8 cellular contexts compared by ENCODE assay signal in the genomic region with DNA sequence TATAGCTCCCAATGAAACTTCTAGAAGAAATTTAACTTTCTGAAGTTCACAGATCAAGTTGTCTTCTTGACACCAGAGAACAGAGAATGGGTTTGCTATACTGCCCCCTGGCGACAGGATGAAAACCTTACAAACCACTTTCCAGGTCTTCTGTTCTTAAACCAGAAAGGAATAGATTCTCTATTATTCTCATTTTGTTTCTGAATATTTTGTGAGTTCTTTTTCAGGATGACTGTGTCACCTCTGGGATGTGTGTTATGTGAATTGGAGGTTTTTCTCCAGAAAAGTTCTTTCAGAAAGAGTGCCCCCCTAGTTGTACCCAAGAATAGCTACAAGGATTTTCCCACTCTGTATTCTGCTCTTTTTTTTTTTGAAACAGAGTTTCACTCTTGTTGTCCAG. TPM values are rescaled to one million over a fixed set of nuclear protein-coding genes. Genes with fewer than 3 reads are reported as not detected.
DNase-seq lines count a peak whose midpoint lies in the region; ATAC-seq, FAIRE-seq and TF ChIP-seq lines count a peak whose summit lies in the region.

No MANE protein-coding gene starts in this region.

- in situ Hi-C loops in GM13977 (cut with MboI; ENCODE audit: low pct_unique_long_range_greater_than_20kb, low sequenced_read_pairs, unreplicated experiment), result no loop called here

- dilution Hi-C loops in keratinocyte (cut with MboI; ENCODE audit: extremely low pct_ligation_motif_present, low sequenced_read_pairs), result no loop called here

- no peaks in the 10 kb centered on the region for H3K9me3 ChIP-seq in keratinocyte (ENCODE audit: control insufficient read depth, low read depth, low read length)

- H3K36me3 ChIP-seq in keratinocyte (ENCODE audit: control insufficient read depth in 2 of 2, extremely low read depth in 1 of 2, insufficient read depth in 2 of 2, low read length in 2 of 2), result peaks cover 0 to 2% of the 10 kb centered on the region in 2 experiments

- H3K27me3 ChIP-seq in keratinocyte (ENCODE audit: control insufficient read depth, extremely low read depth, insufficient read depth, low read length), result no peaks in the 10 kb centered on the region

- peaks cover under 1% of the 10 kb centered on the region for H3K79me2 ChIP-seq in keratinocyte (ENCODE audit: control insufficient read depth, insufficient read depth, low read length)

- H3K27ac ChIP-seq in keratinocyte (ENCODE audit: control insufficient read depth, insufficient read depth, low read length), result no peak overlapping the region

- DNase-seq in AG08396 (ENCODE audit: low spot score) (peak; percentile 63), GM13977 (ENCODE audit: low spot score) (peak; percentile 73), RKO (ENCODE audit: low spot score) (peak; percentile 59), amniotic epithelial cell (ENCODE audit: low read depth) (peak; percentile 45), keratinocyte (ENCODE audit: low read depth, low spot score) (peak; percentile 25), DMS114 treated with DMSO at 0.1 percent for 48 hours (lab: John Stamatoyannopoulos, UW; ENCODE audit: unreplicated experiment) (no peak)
- DNase-seq in stimulated activated CD8-positive, alpha-beta memory T cell treated with anti-CD3 and anti-CD28 coated beads, Interleukin-12 subunit alpha, Interleukin-12 subunit beta, amount 100 ng/mL, for 1 hour (ENCODE audit: low read depth), result peak; percentile 38

- TF ChIP-seq CTCF in GM13977 (IDR thresholded peaks at IDR 0.05; ENCODE audit: extremely low read depth, insufficient read depth, missing control alignments) (peak; percentile 62), keratinocyte (optimal IDR thresholded peaks at IDR 0.05 in 1 of 3, IDR thresholded peaks at IDR 0.05 in 1 of 3, conservative IDR thresholded peaks at IDR 0.05 in 1 of 3; ENCODE audit: extremely low read depth in 1 of 3, insufficient read depth in 2 of 3, low read length in 3 of 3) (peak; percentile 47 to 68 (median 67))

- no peak overlapping the region for H2AFZ ChIP-seq in keratinocyte (ENCODE audit: control insufficient read depth, low read length)

- H3K9me1 ChIP-seq in keratinocyte (ENCODE audit: control insufficient read depth, extremely low read depth, insufficient read depth, low read length), result no peaks in the 10 kb centered on the region

- no peak overlapping the region for H3K4me3 ChIP-seq in keratinocyte (ENCODE audit: control insufficient read depth in 2 of 3, extremely low read depth in 1 of 3, insufficient read depth in 2 of 3, low read depth in 1 of 3, low read length in 3 of 3)

- no peak overlapping the region for H3K9ac ChIP-seq in keratinocyte (ENCODE audit: control insufficient read depth, extremely low read depth, insufficient read depth, low read length)

- no peak overlapping the region for H3K4me2 ChIP-seq in keratinocyte (ENCODE audit: control insufficient read depth, extremely low read depth, insufficient read depth, low read depth, low read length)

- FAIRE-seq in keratinocyte (lab: Jason Lieb, UNC), result no peak

- no peak for ATAC-seq in HG02870 (IDR thresholded peaks at IDR 0.05; ENCODE audit: unreplicated experiment)

- no peaks in the 10 kb centered on the region for H3K4me1 ChIP-seq in keratinocyte (ENCODE audit: control insufficient read depth, extremely low read depth, insufficient read depth, low read length)

- H4K20me1 ChIP-seq in keratinocyte (ENCODE audit: control insufficient read depth, extremely low read depth, insufficient read depth, low read length), result no peaks in the 10 kb centered on the region

RNA-seq across cellular contexts. Expression of a gene that starts 6.3 kb away (rescaled TPM):
- 28.3 to 30.1 TPM (median 29.4 TPM) in 3 replicates for polyA plus RNA-seq in keratinocyte
- 4.7 TPM for polyA plus RNA-seq in keratinocyte (2011; ENCODE audit: low read depth)
- 25.5 and 31.4 TPM in 2 replicates for polyA plus RNA-seq in keratinocyte (2011; cell fraction: cytosol; rRNA removed)
- 8.2 and 9.6 TPM in 2 replicates for polyA plus RNA-seq in keratinocyte (2011; cell fraction: nucleus; rRNA removed)
- 11.3 and 23.0 TPM in 2 replicates for polyA plus RNA-seq in keratinocyte (2012; ENCODE audit: low replicate concordance)
- polyA minus RNA-seq in keratinocyte, result 13.0 to 22.2 TPM (median 21.8 TPM) in 3 replicates
- polyA minus RNA-seq in keratinocyte (2011; cell fraction: cytosol; rRNA and poly(A)+ RNA removed), result 13.0 TPM
- polyA minus RNA-seq in keratinocyte (2011; cell fraction: nucleus; rRNA and poly(A)+ RNA removed), result 4.1 and 5.0 TPM in 2 replicates

RNA-seq across cellular contexts. Expression of a gene that starts 47.3 kb away (rescaled TPM):
- not detected in 3 replicates for polyA plus RNA-seq in keratinocyte
- not detected for polyA plus RNA-seq in keratinocyte (2011; ENCODE audit: low read depth)
- polyA plus RNA-seq in keratinocyte (2011; cell fraction: cytosol; rRNA removed), result not detected in 2 replicates
- polyA plus RNA-seq in keratinocyte (2011; cell fraction: nucleus; rRNA removed), result not detected in 2 replicates
- not detected in 2 replicates for polyA plus RNA-seq in keratinocyte (2012; ENCODE audit: low replicate concordance)
- not detected in 3 replicates for polyA minus RNA-seq in keratinocyte
- polyA minus RNA-seq in keratinocyte (2011; cell fraction: cytosol; rRNA and poly(A)+ RNA removed), result not detected
- polyA minus RNA-seq in keratinocyte (2011; cell fraction: nucleus; rRNA and poly(A)+ RNA removed), result not detected in 2 replicates
